Comparison of ENCODE assay signal across 9 cellular contexts in the genomic region with DNA sequence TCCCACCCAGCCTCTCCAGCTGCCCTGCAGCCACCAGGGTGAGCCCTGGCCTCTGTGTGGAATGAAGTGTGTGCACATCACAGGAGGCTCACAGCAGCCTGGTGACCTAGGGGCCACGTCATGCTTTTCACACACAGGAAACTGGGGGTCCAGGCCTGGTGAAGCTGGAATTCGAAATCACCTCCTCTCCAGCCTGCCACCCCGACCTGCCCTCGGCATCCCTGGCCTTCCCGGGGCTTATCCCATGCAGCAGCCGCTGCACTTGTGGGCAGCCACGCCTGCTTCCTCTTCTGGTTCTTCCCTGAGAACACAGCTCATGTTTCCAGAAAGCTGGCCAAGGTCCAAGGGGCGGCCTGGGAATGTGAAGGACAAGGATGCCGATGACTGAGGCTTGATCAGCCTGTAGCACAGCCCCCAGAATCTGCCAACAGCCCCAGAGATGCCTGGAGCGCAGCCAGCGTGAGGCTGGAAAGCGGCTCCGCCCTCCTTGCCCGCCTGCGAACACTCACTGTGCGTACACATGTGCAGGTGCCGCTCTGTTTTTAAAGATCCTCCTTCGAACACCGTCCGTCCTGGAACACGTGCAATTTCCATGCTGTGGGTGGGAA. TPM values are rescaled to one million over a fixed set of nuclear protein-coding genes. Genes with fewer than 3 reads are reported as not detected.
DNase-seq lines count a peak whose midpoint lies in the region; ATAC-seq and TF ChIP-seq lines count a peak whose summit lies in the region.
"Had no signal": no experiment of that assay in that cellular context is flagged by ENCODE, and none has a peak within 500 bp of the region (broad histone marks: within the 10 kb centered on the region; RNA-seq: fewer than 3 reads in every experiment).

No MANE protein-coding gene starts in this region.

- DNase-seq in GM04503 (ENCODE audit: low read depth) (peak; percentile 65), NCI-H345 treated with DMSO at 0.1 percent for 48 hours (lab: John Stamatoyannopoulos, UW; ENCODE audit: unreplicated experiment) (peak; percentile 96), colonic mucosa (peak; percentile 68), mucosa of gallbladder (ENCODE audit: low spot score) (peak; percentile 78), GM19238 (ENCODE audit: insufficient read length, low spot score) (no peak)
- DNase-seq in activated CD4-positive, alpha-beta T cell treated with anti-CD3 and anti-CD28 coated beads for 4 hours, result no peak
- DNase-seq in activated CD4-positive, alpha-beta T cell treated with anti-CD3 and anti-CD28 coated beads, Interleukin-2, amount 10 ng/mL, durations not matched to agents 7 days and 5 days, result no peak

- no peak overlapping the region for H3K27ac ChIP-seq in colonic mucosa
- H3K27ac ChIP-seq: HL-60 had no signal

- no peaks in the 10 kb centered on the region for H3K9me3 Mint-ChIP-seq in activated CD4-positive, alpha-beta T cell treated with anti-CD3 and anti-CD28 coated beads, Interleukin-2, amount 10 ng/mL, durations not matched to agents 7 days and 5 days

- peaks cover 15% of the 10 kb centered on the region for H3K27me3 Mint-ChIP-seq in activated CD4-positive, alpha-beta T cell treated with anti-CD3 and anti-CD28 coated beads, Interleukin-2, amount 10 ng/mL, durations not matched to agents 7 days and 5 days

- no peak for ATAC-seq in GM19463 (IDR thresholded peaks at IDR 0.05; ENCODE audit: unreplicated experiment)

- no peaks in the 10 kb centered on the region for H3K4me1 ChIP-seq in colonic mucosa

- H3K36me3 ChIP-seq in colonic mucosa, result no peaks in the 10 kb centered on the region

- POLR2A ChIA-PET in activated CD4-positive, alpha-beta T cell treated with anti-CD3 and anti-CD28 coated beads, Interleukin-2, amount 10 ng/mL, durations not matched to agents 7 days and 5 days (lab: Charles Lee), result interaction anchor here (0.6 kb wide), 1 partner anchor 313 kb away, joined by 3 read pairs; no protein-coding TSS in a partner anchor

- peaks cover 17% of the 10 kb centered on the region for H3K4me1 Mint-ChIP-seq in activated CD4-positive, alpha-beta T cell treated with anti-CD3 and anti-CD28 coated beads, Interleukin-2, amount 10 ng/mL, durations not matched to agents 7 days and 5 days

- TF ChIP-seq CTCF in colonic mucosa (IDR thresholded peaks at IDR 0.05), result no peak

- CTCF ChIA-PET in activated CD4-positive, alpha-beta T cell treated with anti-CD3 and anti-CD28 coated beads, Interleukin-2, amount 10 ng/mL, durations not matched to agents 7 days and 5 days (lab: Charles Lee), result no interaction called here

- H3K4me3 ChIP-seq in colonic mucosa, result no peak overlapping the region

- intact Hi-C loops in colonic mucosa (cut with DNase I), result no loop called here

- no peaks in the 10 kb centered on the region for H3K9me3 ChIP-seq in colonic mucosa

- H3K9ac ChIP-seq in colonic mucosa (ENCODE audit: low read depth in 2 of 2, low read length in 2 of 2), result no peak overlapping the region

- peaks cover 22% of the 10 kb centered on the region for H3K27me3 ChIP-seq in colonic mucosa

- no peaks in the 10 kb centered on the region for H3K36me3 Mint-ChIP-seq in activated CD4-positive, alpha-beta T cell treated with anti-CD3 and anti-CD28 coated beads, Interleukin-2, amount 10 ng/mL, durations not matched to agents 7 days and 5 days (ENCODE audit: low read depth)

- H3K27ac Mint-ChIP-seq in activated CD4-positive, alpha-beta T cell treated with anti-CD3 and anti-CD28 coated beads, Interleukin-2, amount 10 ng/mL, durations not matched to agents 7 days and 5 days, result no peak overlapping the region

- H3K4me3 Mint-ChIP-seq in activated CD4-positive, alpha-beta T cell treated with anti-CD3 and anti-CD28 coated beads, Interleukin-2, amount 10 ng/mL, durations not matched to agents 7 days and 5 days, result no peak overlapping the region

RNA-seq across cellular contexts. Expression of gene NTSR1, which starts 4.2 kb away (rescaled TPM):
- total RNA-seq in colonic mucosa, result 1 to 10 TPM in 1 of 2 donors, under 1 TPM in 1; 0.05 to 2.9 TPM
- total RNA-seq in mucosa of gallbladder, result 0.40 TPM
- total RNA-seq in activated CD4-positive, alpha-beta T cell treated with anti-CD3 and anti-CD28 coated beads, Interleukin-2, amount 10 ng/mL, durations not matched to agents 7 days and 5 days, result 1 to 10 TPM in 1 of 2 experiments, under 1 TPM in 1; 0.94 to 1.5 TPM

Comparison
In these comparisons a context has a peak if more than half of its experiments do, and no peak if none do; other contexts are left out.
1. DNase-seq: peak in GM04503 (single experiment), NCI-H345 treated with DMSO at 0.1 percent for 48 hours (single experiment), colonic mucosa (single experiment) and mucosa of gallbladder (single experiment); none in activated CD4-positive, alpha-beta T cell treated with anti-CD3 and anti-CD28 coated beads for 4 hours (0 of 2), activated CD4-positive, alpha-beta T cell treated with anti-CD3 and anti-CD28 coated beads, Interleukin-2, amount 10 ng/mL, durations not matched to agents 7 days and 5 days (single experiment) and GM19238 (single experiment).